Comparison of ENCODE assay signal across 1 cellular context in genomic region chr18:28181616-28182015, GRCh38.
TF ChIP-seq lines count a peak whose summit lies in the region.

No MANE protein-coding gene starts in this region.

TF ChIP-seq in GM23338, 12 proteins besides CTCF, POLR2A, EP300 and RAD21 (continued from another document):
- no peak for TF ChIP-seq ZNF462 (CRISPR knock-in tag; IDR thresholded peaks at IDR 0.05)
- no peak for TF ChIP-seq ETS1 (IDR thresholded peaks at IDR 0.05)
- no peak for TF ChIP-seq POLR2AphosphoS5 (IDR thresholded peaks at IDR 0.05; ENCODE audit: low read depth)
- no peak for TF ChIP-seq REST (IDR thresholded peaks at IDR 0.05; ENCODE audit: unreplicated experiment)
- no peak for TF ChIP-seq EZH2 (IDR thresholded peaks at IDR 0.05; ENCODE audit: low read depth, unreplicated experiment)
